35 cellular contexts compared by ENCODE assay signal in the genomic region with DNA sequence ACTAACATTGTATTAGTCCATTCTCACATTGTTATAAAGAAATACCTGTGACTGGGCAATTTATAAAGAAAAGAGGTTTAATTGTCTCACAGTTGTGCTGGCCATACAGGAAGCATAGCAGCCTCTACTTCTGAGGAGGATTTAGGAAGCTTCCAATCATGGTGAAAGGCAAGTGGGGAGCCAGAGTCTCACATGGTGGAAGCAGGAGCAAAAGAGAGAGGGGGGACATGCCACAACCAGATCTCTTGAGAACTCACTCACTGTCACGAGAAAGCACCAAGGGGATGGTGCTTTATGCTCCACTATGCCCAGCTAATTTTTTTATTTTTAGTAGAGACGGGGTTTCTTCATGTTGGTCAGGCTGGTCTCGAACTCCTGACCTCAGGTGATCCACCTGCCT.
"Had no signal": no experiment of that assay in that cellular context is flagged by ENCODE, and none has a peak within 500 bp of the region (broad histone marks: within the 10 kb centered on the region; RNA-seq: fewer than 3 reads in every experiment).

No MANE protein-coding gene starts in this region.

- H3K4me1 Mint-ChIP-seq: activated T-helper 17 cell treated with anti-CD3 and anti-CD28 coated beads, Interleukin-2, amount 50 U/mL, for 72 hours; brain had no signal

- H3K36me3 ChIP-seq: cardiac muscle cell had no signal

- ATAC-seq: activated CD8-positive, alpha-beta T cell treated with anti-CD3 and anti-CD28 coated beads for 36 hours; activated naive CD4-positive, alpha-beta T cell treated with anti-CD3 and anti-CD28 coated beads, Interleukin-2, amount 50 U/mL, for 72 hours; activated T-cell treated with anti-CD3 and anti-CD28 coated beads, Interleukin-2, amount 50 U/mL, for 4 hours; activated T-cell treated with anti-CD3 and anti-CD28 coated beads, Interleukin-2, amount 50 U/mL, for 72 hours; activated T-helper 17 cell treated with anti-CD3 and anti-CD28 coated beads, Interleukin-2, amount 50 U/mL, for 72 hours had no signal

- H3K27me3 ChIP-seq: adrenal gland, ascending aorta, cardiac muscle cell had no signal

- H3K27me3 Mint-ChIP-seq: activated B cell treated with CpG ODN at 0.5 μM for 24 hours; activated CD4-positive, alpha-beta memory T cell treated with anti-CD3 and anti-CD28 coated beads for 36 hours; activated CD4-positive, alpha-beta T cell treated with anti-CD3 and anti-CD28 coated beads, Interleukin-2, amount 10 ng/mL, durations not matched to agents 24 days and 14 days; activated CD8-positive, alpha-beta T cell treated with anti-CD3 and anti-CD28 coated beads for 36 hours; activated naive CD8-positive, alpha-beta T cell treated with anti-CD3 and anti-CD28 coated beads for 36 hours; activated T-helper 17 cell treated with anti-CD3 and anti-CD28 coated beads, Interleukin-2, amount 50 U/mL, for 72 hours; brain had no signal

- H3K4me1 ChIP-seq: adrenal gland, ascending aorta had no signal

- H3K9me3 Mint-ChIP-seq: activated naive CD4-positive, alpha-beta T cell treated with anti-CD3 and anti-CD28 coated beads, Interleukin-2, amount 50 U/mL, for 72 hours; activated T-helper 17 cell treated with anti-CD3 and anti-CD28 coated beads, Interleukin-2, amount 50 U/mL, for 72 hours had no signal

- H3K4me3 Mint-ChIP-seq: activated B cell treated with CpG ODN at 0.5 μM for 24 hours; activated CD4-positive, alpha-beta memory T cell treated with anti-CD3 and anti-CD28 coated beads for 36 hours; activated CD4-positive, alpha-beta T cell treated with anti-CD3 and anti-CD28 coated beads, Interleukin-2, amount 10 ng/mL, durations not matched to agents 24 days and 14 days; activated CD8-positive, alpha-beta T cell treated with anti-CD3 and anti-CD28 coated beads for 36 hours; activated naive CD4-positive, alpha-beta T cell treated with anti-CD3 and anti-CD28 coated beads for 36 hours; activated naive CD8-positive, alpha-beta T cell treated with anti-CD3 and anti-CD28 coated beads for 36 hours; activated T-cell treated with anti-CD3 and anti-CD28 coated beads, Interleukin-2, amount 50 U/mL, for 4 hours; activated T-cell treated with anti-CD3 and anti-CD28 coated beads, Interleukin-2, amount 50 U/mL, for 72 hours; activated T-helper 1 cell treated with anti-CD3 and anti-CD28 coated beads, Interleukin-12 subunit alpha, Interleukin-12 subunit beta, Interleukin-2, Interleukin-4 antibody, amounts not matched to agents 30 ng/mL and 10 ng/mL and 1 ng/mL, durations not matched to agents 14 hours and 24 hours and 36 hours; activated T-helper 17 cell treated with anti-CD3 and anti-CD28 coated beads, Interleukin-2, amount 50 U/mL, for 72 hours; brain; T-helper 1 cell treated with Interleukin-12 subunit alpha and Interleukin-12 subunit beta and Interleukin-4 antibody, amounts not matched to agents 30 μg/mL and 1 μg/mL, for 36 hours; T-helper 2 cell treated with Interferon-gamma antibody and Interleukin-4, amounts not matched to agents 5 μg/mL and 100 μg/mL, for 36 hours had no signal

- H3K4me3 ChIP-seq: adrenal gland, ascending aorta, cardiac muscle cell had no signal

- H3K27ac Mint-ChIP-seq: activated B cell treated with CpG ODN at 0.5 μM for 24 hours; activated CD4-positive, alpha-beta memory T cell treated with anti-CD3 and anti-CD28 coated beads for 36 hours; activated CD4-positive, alpha-beta T cell treated with anti-CD3 and anti-CD28 coated beads, Interleukin-2, amount 10 ng/mL, durations not matched to agents 24 days and 14 days; activated CD8-positive, alpha-beta T cell treated with anti-CD3 and anti-CD28 coated beads for 36 hours; activated naive CD4-positive, alpha-beta T cell treated with anti-CD3 and anti-CD28 coated beads for 36 hours; activated naive CD4-positive, alpha-beta T cell treated with anti-CD3 and anti-CD28 coated beads, Interleukin-2, amount 50 U/mL, for 72 hours; activated naive CD8-positive, alpha-beta T cell treated with anti-CD3 and anti-CD28 coated beads for 36 hours; activated T-cell treated with anti-CD3 and anti-CD28 coated beads, Interleukin-2, amount 50 U/mL, for 72 hours; activated T-helper 1 cell treated with anti-CD3 and anti-CD28 coated beads, Interleukin-12 subunit alpha, Interleukin-12 subunit beta, Interleukin-2, Interleukin-4 antibody, amounts not matched to agents 30 ng/mL and 10 ng/mL and 1 ng/mL, durations not matched to agents 14 hours and 24 hours and 36 hours; activated T-helper 17 cell treated with anti-CD3 and anti-CD28 coated beads, Interleukin-2, amount 50 U/mL, for 72 hours; brain; T-helper 1 cell treated with Interleukin-12 subunit alpha and Interleukin-12 subunit beta and Interleukin-4 antibody, amounts not matched to agents 30 μg/mL and 1 μg/mL, for 36 hours; T-helper 2 cell treated with Interferon-gamma antibody and Interleukin-4, amounts not matched to agents 5 μg/mL and 100 μg/mL, for 36 hours had no signal

- DNase-seq: activated B cell treated with CpG ODN at 0.5 μM for 24 hours; activated CD4-positive, alpha-beta memory T cell treated with anti-CD3 and anti-CD28 coated beads for 36 hours; activated CD4-positive, alpha-beta T cell treated with anti-CD3 and anti-CD28 coated beads for 4 hours; activated CD4-positive, alpha-beta T cell treated with anti-CD3 and anti-CD28 coated beads, Interleukin-2, amount 10 ng/mL, durations not matched to agents 24 days and 14 days; activated CD4-positive, alpha-beta T cell treated with anti-CD3 and anti-CD28 coated beads, Interleukin-2, amount 50 U/mL, for 1 hour; activated CD4-positive, alpha-beta T cell treated with anti-CD3 and anti-CD28 coated beads, Interleukin-2, amount 50 U/mL, for 4 hours; activated CD4-positive, CD25-positive, alpha-beta regulatory T cell treated with anti-CD3 and anti-CD28 coated beads, Interleukin-2, amount 50 U/mL, for 72 hours; activated CD8-positive, alpha-beta memory T cell treated with anti-CD3 and anti-CD28 coated beads, Interleukin-2, amount 50 U/mL, for 4 hours; activated CD8-positive, alpha-beta T cell treated with anti-CD3 and anti-CD28 coated beads for 36 hours; activated effector memory CD4-positive, alpha-beta T cell treated with anti-CD3 and anti-CD28 coated beads, Interleukin-2, amount 50 U/mL, for 16 hours; activated gamma-delta T cell treated with Interleukin-2 at 50 U/mL for 16 hours; activated naive CD4-positive, alpha-beta T cell; activated naive CD4-positive, alpha-beta T cell treated with anti-CD3 and anti-CD28 coated beads for 36 hours; activated naive CD4-positive, alpha-beta T cell treated with anti-CD3 and anti-CD28 coated beads, Interleukin-2, amount 50 U/mL, for 16 hours; activated naive CD8-positive, alpha-beta T cell treated with anti-CD3 and anti-CD28 coated beads for 36 hours; activated T-cell treated with anti-CD3 and anti-CD28 coated beads for 4 hours; activated T-cell treated with anti-CD3 and anti-CD28 coated beads, Interleukin-2, amount 50 U/mL, for 1 hour; activated T-cell treated with anti-CD3 and anti-CD28 coated beads, Interleukin-2, amount 50 U/mL, for 4 hours; activated T-cell treated with anti-CD3 and anti-CD28 coated beads, Interleukin-2, amount 50 U/mL, for 72 hours; adrenal gland; amniotic stem cell; anterior cingulate cortex; caudate nucleus; T-helper 1 cell; T-helper 2 cell; T-helper 9 cell had no signal

- H3K27ac ChIP-seq: adrenal gland, ascending aorta, cardiac muscle cell, VCaP had no signal

- H3K9me3 ChIP-seq: adrenal gland had no signal
